20 cellular contexts compared by ENCODE assay signal in genomic region chr6:104828478-104828877, GRCh38. TPM values are rescaled to one million over a fixed set of nuclear protein-coding genes. Genes with fewer than 3 reads are reported as not detected.
DNase-seq lines count a peak whose midpoint lies in the region; ATAC-seq and TF ChIP-seq lines count a peak whose summit lies in the region.
"Had no signal": no experiment of that assay in that cellular context is flagged by ENCODE, and none has a peak within 500 bp of the region (broad histone marks: within the 10 kb centered on the region; RNA-seq: fewer than 3 reads in every experiment).

No MANE protein-coding gene starts in this region.

- H3K4me1 Mint-ChIP-seq in T-helper 2 cell treated with Interferon-gamma antibody and Interleukin-4, amounts not matched to agents 5 μg/mL and 100 μg/mL, for 36 hours (ENCODE audit: low read depth): peaks cover 16% of the 10 kb centered on the region
- H3K4me1 Mint-ChIP-seq: B cell had no signal

- peak overlapping the region; percentile 19 for H3K4me3 Mint-ChIP-seq in T-helper 2 cell treated with Interferon-gamma antibody and Interleukin-4, amounts not matched to agents 5 μg/mL and 100 μg/mL, for 36 hours
- H3K4me3 Mint-ChIP-seq: B cell; CD4-positive, CD25-positive, alpha-beta regulatory T cell; CD8-positive, alpha-beta T cell; HFFc6 had no signal

- H3K9me3 ChIP-seq in DND-41 (ENCODE audit: insufficient read depth, low read length, severe bottlenecking): no peaks in the 10 kb centered on the region
- no peaks in the 10 kb centered on the region for H3K9me3 ChIP-seq in osteoblast (ENCODE audit: low read depth, low read length)
- H3K9me3 ChIP-seq: Caco-2, HAP-1 had no signal

- H3K4me3 ChIP-seq in DND-41 (ENCODE audit: low read depth in 1 of 2, low read length in 2 of 2) (no peak overlapping the region), osteoblast (ENCODE audit: insufficient read depth, low read length) (no peak overlapping the region)
- H3K4me3 ChIP-seq: BLaER1, HAP-1 had no signal

- no peaks in the 10 kb centered on the region for H4K20me1 ChIP-seq in DND-41 (ENCODE audit: insufficient read depth, low read length)
- H4K20me1 ChIP-seq in osteoblast (ENCODE audit: insufficient read depth, low read length): no peaks in the 10 kb centered on the region
- H4K20me1 ChIP-seq: BLaER1 had no signal

- peaks cover 58% of the 10 kb centered on the region for H3K36me3 ChIP-seq in DND-41 (ENCODE audit: insufficient read depth, low read length)
- no peaks in the 10 kb centered on the region for H3K36me3 ChIP-seq in osteoblast (ENCODE audit: insufficient read depth, low read length)
- H3K36me3 ChIP-seq: HAP-1 had no signal

- H3K4me1 ChIP-seq in DND-41 (ENCODE audit: insufficient read depth, low read length): peaks cover 32% of the 10 kb centered on the region
- no peaks in the 10 kb centered on the region for H3K4me1 ChIP-seq in osteoblast (ENCODE audit: insufficient read depth, low read length)
- H3K4me1 ChIP-seq: BLaER1, Caco-2, HAP-1 had no signal

- peaks cover 26% of the 10 kb centered on the region for H3K36me3 Mint-ChIP-seq in T-helper 2 cell treated with Interferon-gamma antibody and Interleukin-4, amounts not matched to agents 5 μg/mL and 100 μg/mL, for 36 hours (ENCODE audit: low read depth)

- H2AFZ ChIP-seq in DND-41 (ENCODE audit: low read depth, low read length) (no peak overlapping the region), osteoblast (ENCODE audit: low read length) (no peak overlapping the region)

- no peak overlapping the region for H3K27ac Mint-ChIP-seq in T-helper 2 cell treated with Interferon-gamma antibody and Interleukin-4, amounts not matched to agents 5 μg/mL and 100 μg/mL, for 36 hours
- H3K27ac Mint-ChIP-seq: B cell; CD4-positive, CD25-positive, alpha-beta regulatory T cell; CD8-positive, alpha-beta T cell; HFFc6 had no signal

- H3K27ac ChIP-seq in DND-41 (ENCODE audit: low read length) (peak overlapping the region; percentile 79), osteoblast (ENCODE audit: low read depth, low read length) (no peak overlapping the region)
- H3K27ac ChIP-seq: 22Rv1, BLaER1, C4-2B had no signal

- peaks cover 7% of the 10 kb centered on the region for H3K9me3 Mint-ChIP-seq in T-helper 2 cell treated with Interferon-gamma antibody and Interleukin-4, amounts not matched to agents 5 μg/mL and 100 μg/mL, for 36 hours
- H3K9me3 Mint-ChIP-seq: CD4-positive, CD25-positive, alpha-beta regulatory T cell; HFFc6 had no signal

- peaks cover 38% of the 10 kb centered on the region for H3K79me2 ChIP-seq in DND-41 (ENCODE audit: insufficient read depth, low read length)
- H3K79me2 ChIP-seq in osteoblast (ENCODE audit: insufficient read depth, low read length): no peaks in the 10 kb centered on the region

- peak overlapping the region; percentile 25; the same call in 1 of the 2 replicates for H3K9ac ChIP-seq in DND-41 (ENCODE audit: low read depth, low read length)
- H3K9ac ChIP-seq: BLaER1 had no signal

- DNase-seq in DND-41 (no peak), LHCN-M2 (ENCODE audit: low read depth) (peak; percentile 29), osteoblast (ENCODE audit: insufficient read length, low spot score, missing footprints) (peak; percentile 2), NCI-H1436 (lab: John Stamatoyannopoulos, UW) (no peak), DMS79 (lab: John Stamatoyannopoulos, UW) (no peak)
- DNase-seq in T-helper 2 cell treated with Interferon-gamma antibody and Interleukin-4, amounts not matched to agents 5 μg/mL and 100 μg/mL, for 36 hours (ENCODE audit: low spot score): no peak
- no peak for DNase-seq in activated effector memory CD4-positive, alpha-beta T cell treated with Interleukin-2 at 50 U/mL for 16 hours
- DNase-seq: Caco-2; CD8-positive, alpha-beta T cell; DMS153; GF-D8; GOT3; HFFc6 had no signal

- H3K27me3 Mint-ChIP-seq in T-helper 2 cell treated with Interferon-gamma antibody and Interleukin-4, amounts not matched to agents 5 μg/mL and 100 μg/mL, for 36 hours (ENCODE audit: low read depth): no peaks in the 10 kb centered on the region
- H3K27me3 Mint-ChIP-seq: B cell; CD4-positive, CD25-positive, alpha-beta regulatory T cell had no signal

- H3K27me3 ChIP-seq in DND-41 (ENCODE audit: insufficient read depth, low read length, poor library complexity) (no peaks in the 10 kb centered on the region), osteoblast (ENCODE audit: insufficient read depth, low read length) (no peaks in the 10 kb centered on the region)
- H3K27me3 ChIP-seq: BLaER1 had no signal

- H3K4me2 ChIP-seq in DND-41 (ENCODE audit: insufficient read depth, low read length): peak overlapping the region; percentile 21
- H3K4me2 ChIP-seq in osteoblast (ENCODE audit: insufficient read depth, low read length): no peak overlapping the region
- H3K4me2 ChIP-seq: BLaER1 had no signal

- TF ChIP-seq CTCF in DND-41 (IDR thresholded peaks at IDR 0.05; ENCODE audit: borderline replicate concordance, extremely low read depth, low read length, poor library complexity, severe bottlenecking) (no peak), osteoblast (IDR thresholded peaks at IDR 0.05; ENCODE audit: extremely low read depth, low read depth, low read length) (no peak)

- ATAC-seq in DND-41 (ENCODE audit: insufficient read depth, low read depth): peak; percentile 95
- no peak for ATAC-seq in HG02981 (IDR thresholded peaks at IDR 0.05; ENCODE audit: unreplicated experiment)
- ATAC-seq: CD8-positive, alpha-beta T cell had no signal

RNA-seq across cellular contexts. Expression of gene HACE1, which starts 31.2 kb away (rescaled TPM):
- 13.7 and 13.8 TPM in 2 replicates for total RNA-seq in LHCN-M2 (2014; rRNA removed)
- 3.0 TPM for polyA plus RNA-seq in LHCN-M2 (2012)
- 16.6 and 18.9 TPM in 2 replicates for total RNA-seq in osteoblast

Comparison
In these comparisons a context has a peak if more than half of its experiments do, and no peak if none do; other contexts are left out.
1. DNase-seq: peak in LHCN-M2 (single experiment) and osteoblast (single experiment); none in DND-41 (single experiment), T-helper 2 cell treated with Interferon-gamma antibody and Interleukin-4, amounts not matched to agents 5 μg/mL and 100 μg/mL, for 36 hours (single experiment), NCI-H1436 (single experiment), activated effector memory CD4-positive, alpha-beta T cell treated with Interleukin-2 at 50 U/mL for 16 hours (single experiment) and DMS79 (single experiment).